Comparison of ENCODE assay signal across 20 cellular contexts in the genomic region with DNA sequence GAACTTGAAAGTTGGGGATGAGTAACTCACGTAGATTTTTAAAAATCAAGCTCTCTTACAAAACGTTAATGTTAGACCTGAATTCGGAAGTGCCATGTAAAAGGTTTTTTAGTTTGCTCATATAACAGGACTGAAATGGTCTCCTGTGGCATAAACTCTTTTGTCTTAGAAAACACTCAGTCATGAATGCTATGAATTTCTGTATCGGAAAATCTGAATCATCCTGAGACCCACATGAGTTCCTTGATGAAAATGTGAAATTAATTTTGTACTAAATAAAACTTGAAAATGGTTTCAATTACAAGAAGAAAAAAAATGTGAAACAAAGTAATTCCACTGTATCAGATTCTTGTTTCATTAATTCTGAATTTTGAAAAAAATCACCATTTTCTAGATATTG.
DNase-seq lines count a peak whose midpoint lies in the region; ATAC-seq and TF ChIP-seq lines count a peak whose summit lies in the region.
"Had no signal": no experiment of that assay in that cellular context is flagged by ENCODE, and none has a peak within 500 bp of the region (broad histone marks: within the 10 kb centered on the region; RNA-seq: fewer than 3 reads in every experiment).

No MANE protein-coding gene starts in this region.

- H3K79me1 ChIP-seq in mesenchymal stem cell (replicated peaks; ENCODE audit: low read length, poor library complexity, severe bottlenecking), result no peaks in the 10 kb centered on the region

- no peak overlapping the region for H2AK5ac ChIP-seq in mesenchymal stem cell (ENCODE audit: low read length, severe bottlenecking)

- H2BK12ac ChIP-seq in mesenchymal stem cell (ENCODE audit: low read length in 2 of 2), result no peak overlapping the region

- H3K27me3 ChIP-seq in OCI-LY3 (ENCODE audit: low read depth, low read length) (no peaks in the 10 kb centered on the region), mesenchymal stem cell (ENCODE audit: control insufficient read depth in 1 of 2, insufficient read depth in 1 of 2, low read length in 2 of 2) (no peaks in the 10 kb centered on the region), body of pancreas (no peaks in the 10 kb centered on the region)
- H3K27me3 ChIP-seq: BLaER1 treated with 17β-estradiol and CSF1 and Interleukin-3, amounts not matched to agents 10 nM and 100 nM had no signal

- H4K91ac ChIP-seq in mesenchymal stem cell (ENCODE audit: low read length), result no peak overlapping the region

- H3K4me2 ChIP-seq in OCI-LY3 (ENCODE audit: low read length) (peak overlapping the region; percentile 44), mesenchymal stem cell (ENCODE audit: low read length, poor library complexity, severe bottlenecking) (no peak overlapping the region)
- H3K4me2 ChIP-seq: A549 had no signal

- H3K36me3 Mint-ChIP-seq in activated naive CD8-positive, alpha-beta T cell treated with anti-CD3 and anti-CD28 coated beads for 36 hours, result no peaks in the 10 kb centered on the region
- H3K36me3 Mint-ChIP-seq: CD8-positive, alpha-beta T cell had no signal

- no peak overlapping the region for H3K23ac ChIP-seq in mesenchymal stem cell (ENCODE audit: low read length in 2 of 2)

- H3K79me2 ChIP-seq in OCI-LY3 (ENCODE audit: low read length), result no peaks in the 10 kb centered on the region

- no peak for TF ChIP-seq POLR2A in body of pancreas (IDR thresholded peaks at IDR 0.05)

- H3K9me3 Mint-ChIP-seq in activated naive CD8-positive, alpha-beta T cell treated with anti-CD3 and anti-CD28 coated beads for 36 hours, result no peaks in the 10 kb centered on the region
- H3K9me3 Mint-ChIP-seq: CD4-positive, alpha-beta T cell; CD8-positive, alpha-beta T cell had no signal

- no peak overlapping the region for H2BK5ac ChIP-seq in mesenchymal stem cell (ENCODE audit: low read depth, low read length, poor library complexity, severe bottlenecking)

- peaks cover 8% of the 10 kb centered on the region for H3K4me1 Mint-ChIP-seq in activated naive CD8-positive, alpha-beta T cell treated with anti-CD3 and anti-CD28 coated beads for 36 hours

- H3K9ac ChIP-seq in OCI-LY3 (ENCODE audit: low read length), result peak overlapping the region; percentile 3
- peak overlapping the region; percentile 62 for H3K9ac ChIP-seq in mesenchymal stem cell (ENCODE audit: low read length)
- H3K9ac ChIP-seq: BLaER1 treated with 17β-estradiol and CSF1 and Interleukin-3, amounts not matched to agents 10 nM and 100 nM had no signal

- no peak overlapping the region for H3K14ac ChIP-seq in mesenchymal stem cell (ENCODE audit: low read length in 2 of 2)

- no peak for ATAC-seq in body of pancreas
- ATAC-seq: A549; CD8-positive, alpha-beta T cell had no signal

- intact Hi-C loops in body of pancreas (cut with DNase I), result no loop called here

- no peak overlapping the region for H3K4ac ChIP-seq in mesenchymal stem cell (ENCODE audit: low read depth in 1 of 2, low read length in 2 of 2)

- no peak overlapping the region for H3K4me3 ChIP-seq in AG10803 (ENCODE audit: low read length)
- H3K4me3 ChIP-seq in OCI-LY3 (ENCODE audit: low read length), result peak overlapping the region; percentile 32
- H3K4me3 ChIP-seq in mesenchymal stem cell (ENCODE audit: insufficient read depth in 1 of 2, low read depth in 1 of 2, low read length in 2 of 2), result no peak overlapping the region
- no peak overlapping the region for H3K4me3 ChIP-seq in body of pancreas
- H3K4me3 ChIP-seq: A549; BLaER1 treated with 17β-estradiol and CSF1 and Interleukin-3, amounts not matched to agents 10 nM and 100 nM had no signal

- H3K18ac ChIP-seq in mesenchymal stem cell (ENCODE audit: low read depth in 1 of 2, low read length in 2 of 2), result no peak overlapping the region

- H2BK120ac ChIP-seq in mesenchymal stem cell (ENCODE audit: low read depth, low read length), result no peak overlapping the region

- no peaks in the 10 kb centered on the region for H3K9me3 ChIP-seq in OCI-LY3 (ENCODE audit: insufficient read depth, low read length)
- H3K9me3 ChIP-seq in mesenchymal stem cell (ENCODE audit: control insufficient read depth, low read length), result no peaks in the 10 kb centered on the region
- H3K9me3 ChIP-seq in body of pancreas, result no peaks in the 10 kb centered on the region
- H3K9me3 ChIP-seq: A549, Caco-2 had no signal

- no peak overlapping the region for H4K8ac ChIP-seq in mesenchymal stem cell (ENCODE audit: low read length)

- DNase-seq in AG10803 (ENCODE audit: low read depth) (peak; percentile 35), fibroblast of gingiva (ENCODE audit: low read depth) (peak; percentile 86), mesenchymal stem cell (no peak), body of pancreas (no peak), AG08395 (ENCODE audit: low spot score) (no peak)
- no peak for DNase-seq in effector CD8-positive, alpha-beta T cell (lab: John Stamatoyannopoulos, UW)
- no peak for DNase-seq in activated naive CD8-positive, alpha-beta T cell treated with anti-CD3 and anti-CD28 coated beads for 36 hours
- DNase-seq: AML-193; Caco-2; Calu3; CD4-positive, alpha-beta T cell; CD8-positive, alpha-beta T cell; DMS79 treated with DMSO at 0.1 percent for 48 hours; GF-D8 had no signal

- no peaks in the 10 kb centered on the region for H3K27me3 Mint-ChIP-seq in activated naive CD8-positive, alpha-beta T cell treated with anti-CD3 and anti-CD28 coated beads for 36 hours
- H3K27me3 Mint-ChIP-seq: B cell; CD4-positive, alpha-beta T cell had no signal

- no peak overlapping the region for H3K27ac Mint-ChIP-seq in activated naive CD8-positive, alpha-beta T cell treated with anti-CD3 and anti-CD28 coated beads for 36 hours
- H3K27ac Mint-ChIP-seq: B cell; CD4-positive, alpha-beta T cell; CD8-positive, alpha-beta T cell had no signal

- H3K27ac ChIP-seq in OCI-LY3 (ENCODE audit: low read length) (peak overlapping the region; percentile 83), mesenchymal stem cell (ENCODE audit: low read length, poor library complexity, severe bottlenecking) (no peak overlapping the region), body of pancreas (no peak overlapping the region)
- H3K27ac ChIP-seq: 22Rv1, A549, C4-2B had no signal

- H2AFZ ChIP-seq in OCI-LY3 (ENCODE audit: low read depth, low read length), result no peak overlapping the region
- no peak overlapping the region for H2AFZ ChIP-seq in mesenchymal stem cell (ENCODE audit: low read depth, low read length)

- no peaks in the 10 kb centered on the region for H4K20me1 ChIP-seq in OCI-LY3 (ENCODE audit: insufficient read depth, low read length)
- H4K20me1 ChIP-seq: BLaER1 treated with 17β-estradiol and CSF1 and Interleukin-3, amounts not matched to agents 10 nM and 100 nM had no signal

- no peak overlapping the region for H2BK15ac ChIP-seq in mesenchymal stem cell (ENCODE audit: low read depth, poor library complexity, severe bottlenecking)

- 99% methylated on average over 3 of the region's 4 CpGs for WGBS in mesenchymal stem cell
- 86 to 89% methylated on average over 4 of the region's 4 CpGs for WGBS in body of pancreas, 2 donors

- H3K4me1 ChIP-seq in OCI-LY3 (ENCODE audit: low read length), result peaks cover 56% of the 10 kb centered on the region
- H3K4me1 ChIP-seq in mesenchymal stem cell (ENCODE audit: control insufficient read depth, insufficient read depth, low read depth, low read length), result no peaks in the 10 kb centered on the region
- H3K4me1 ChIP-seq in body of pancreas, result peaks cover 9% of the 10 kb centered on the region
- H3K4me1 ChIP-seq: A549 had no signal

- TF ChIP-seq CTCF in AG10803 (conservative IDR thresholded peaks at IDR 0.05; ENCODE audit: low read length), result no peak
- TF ChIP-seq CTCF in OCI-LY3 (IDR thresholded peaks at IDR 0.05; ENCODE audit: low read depth, low read length), result no peak
- no peak for TF ChIP-seq CTCF in body of pancreas (IDR thresholded peaks at IDR 0.05)

- H3K4me3 Mint-ChIP-seq in activated naive CD8-positive, alpha-beta T cell treated with anti-CD3 and anti-CD28 coated beads for 36 hours, result no peak overlapping the region
- H3K4me3 Mint-ChIP-seq: B cell; CD4-positive, alpha-beta T cell; CD8-positive, alpha-beta T cell had no signal

- H3K36me3 ChIP-seq in OCI-LY3 (replicated peaks; ENCODE audit: low read depth, low read length) (no peaks in the 10 kb centered on the region), mesenchymal stem cell (ENCODE audit: control insufficient read depth in 1 of 2, insufficient read depth in 2 of 2, low read depth in 1 of 2, low read length in 2 of 2) (no peaks in the 10 kb centered on the region), body of pancreas (replicated peaks in 1 of 2; ENCODE audit: insufficient read depth in 1 of 2, low read depth in 2 of 2) (no peaks in the 10 kb centered on the region)
- H3K36me3 ChIP-seq: BLaER1 treated with 17β-estradiol and CSF1 and Interleukin-3, amounts not matched to agents 10 nM and 100 nM had no signal

Comparison
In these comparisons a context has a peak if more than half of its experiments do, and no peak if none do; other contexts are left out.
1. DNase-seq: peak in AG10803 (single experiment) and fibroblast of gingiva (single experiment); none in mesenchymal stem cell (single experiment), body of pancreas (0 of 4), AG08395 (single experiment), effector CD8-positive, alpha-beta T cell (single experiment) and activated naive CD8-positive, alpha-beta T cell treated with anti-CD3 and anti-CD28 coated beads for 36 hours (single experiment).